ENCODE assay signal across 1 cellular context in the genomic region with DNA sequence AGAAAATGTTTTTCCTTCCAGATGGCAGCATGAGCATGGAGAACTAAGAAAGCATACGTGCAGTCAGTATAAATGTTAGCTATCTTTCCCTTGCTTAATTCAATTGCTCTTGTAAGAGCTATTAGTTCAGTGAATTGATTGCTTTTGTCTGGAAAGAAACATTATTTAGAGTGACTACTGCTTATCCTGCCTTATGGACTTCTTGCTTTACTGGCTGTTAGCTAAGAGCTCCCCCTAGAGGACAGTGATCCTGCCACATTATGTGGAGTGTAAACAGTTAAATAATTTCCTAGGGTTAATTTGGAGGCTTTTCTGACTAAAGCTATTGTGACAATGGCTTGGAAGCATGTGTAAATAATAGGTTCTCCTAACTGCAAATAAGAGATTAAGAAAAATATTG.
TF ChIP-seq lines count a peak whose summit lies in the region.

No MANE protein-coding gene starts in this region.

TF ChIP-seq in K562, 482 proteins besides CTCF, POLR2A, EP300 and RAD21 (continued from another document):
- TF ChIP-seq, protein P1, sequence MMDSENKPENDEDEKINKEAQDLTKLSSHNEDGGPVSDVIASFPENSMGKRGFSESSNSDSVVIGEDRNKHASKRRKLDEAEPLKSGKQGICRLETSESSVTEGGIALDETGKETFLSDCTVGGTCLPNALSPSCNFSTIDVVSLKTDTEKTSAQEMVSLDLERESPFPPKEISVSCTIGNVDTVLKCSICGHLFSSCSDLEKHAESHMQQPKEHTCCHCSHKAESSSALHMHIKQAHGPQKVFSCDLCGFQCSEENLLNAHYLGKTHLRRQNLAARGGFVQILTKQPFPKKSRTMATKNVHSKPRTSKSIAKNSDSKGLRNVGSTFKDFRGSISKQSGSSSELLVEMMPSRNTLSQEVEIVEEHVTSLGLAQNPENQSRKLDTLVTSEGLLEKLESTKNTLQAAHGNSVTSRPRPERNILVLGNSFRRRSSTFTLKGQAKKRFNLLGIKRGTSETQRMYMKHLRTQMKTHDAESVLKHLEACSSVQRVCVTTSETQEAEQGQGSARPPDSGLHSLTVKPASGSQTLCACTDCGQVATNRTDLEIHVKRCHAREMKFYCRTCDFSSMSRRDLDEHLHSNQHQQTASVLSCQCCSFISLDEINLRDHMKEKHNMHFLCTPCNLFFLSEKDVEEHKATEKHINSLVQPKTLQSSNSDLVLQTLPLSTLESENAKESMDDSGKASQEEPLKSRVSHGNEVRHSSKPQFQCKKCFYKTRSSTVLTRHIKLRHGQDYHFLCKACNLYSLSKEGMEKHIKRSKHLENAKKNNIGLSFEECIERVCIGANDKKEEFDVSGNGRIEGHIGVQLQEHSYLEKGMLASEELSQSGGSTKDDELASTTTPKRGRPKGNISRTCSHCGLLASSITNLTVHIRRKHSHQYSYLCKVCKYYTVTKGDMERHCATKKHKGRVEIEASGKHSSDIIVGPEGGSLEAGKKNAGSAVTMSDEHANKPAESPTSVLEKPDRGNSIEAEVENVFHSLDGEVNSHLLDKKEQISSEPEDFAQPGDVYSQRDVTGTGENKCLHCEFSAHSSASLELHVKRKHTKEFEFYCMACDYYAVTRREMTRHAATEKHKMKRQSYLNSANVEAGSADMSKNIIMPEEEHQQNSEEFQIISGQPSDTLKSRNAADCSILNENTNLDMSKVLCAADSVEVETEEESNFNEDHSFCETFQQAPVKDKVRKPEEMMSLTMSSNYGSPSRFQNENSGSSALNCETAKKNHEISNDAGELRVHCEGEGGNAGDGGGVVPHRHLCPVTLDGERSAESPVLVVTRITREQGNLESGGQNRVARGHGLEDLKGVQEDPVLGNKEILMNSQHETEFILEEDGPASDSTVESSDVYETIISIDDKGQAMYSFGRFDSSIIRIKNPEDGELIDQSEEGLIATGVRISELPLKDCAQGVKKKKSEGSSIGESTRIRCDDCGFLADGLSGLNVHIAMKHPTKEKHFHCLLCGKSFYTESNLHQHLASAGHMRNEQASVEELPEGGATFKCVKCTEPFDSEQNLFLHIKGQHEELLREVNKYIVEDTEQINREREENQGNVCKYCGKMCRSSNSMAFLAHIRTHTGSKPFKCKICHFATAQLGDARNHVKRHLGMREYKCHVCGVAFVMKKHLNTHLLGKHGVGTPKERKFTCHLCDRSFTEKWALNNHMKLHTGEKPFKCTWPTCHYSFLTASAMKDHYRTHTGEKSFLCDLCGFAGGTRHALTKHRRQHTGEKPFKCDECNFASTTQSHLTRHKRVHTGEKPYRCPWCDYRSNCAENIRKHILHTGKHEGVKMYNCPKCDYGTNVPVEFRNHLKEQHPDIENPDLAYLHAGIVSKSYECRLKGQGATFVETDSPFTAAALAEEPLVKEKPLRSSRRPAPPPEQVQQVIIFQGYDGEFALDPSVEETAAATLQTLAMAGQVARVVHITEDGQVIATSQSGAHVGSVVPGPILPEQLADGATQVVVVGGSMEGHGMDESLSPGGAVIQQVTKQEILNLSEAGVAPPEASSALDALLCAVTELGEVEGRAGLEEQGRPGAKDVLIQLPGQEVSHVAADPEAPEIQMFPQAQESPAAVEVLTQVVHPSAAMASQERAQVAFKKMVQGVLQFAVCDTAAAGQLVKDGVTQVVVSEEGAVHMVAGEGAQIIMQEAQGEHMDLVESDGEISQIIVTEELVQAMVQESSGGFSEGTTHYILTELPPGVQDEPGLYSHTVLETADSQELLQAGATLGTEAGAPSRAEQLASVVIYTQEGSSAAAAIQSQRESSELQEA (IDR thresholded peaks at IDR 0.05; ENCODE audit: low read depth) = no peak
TF ChIP-seq in K562: peak in this region for 0.
